ENCODE assay signal across 19 cellular contexts in genomic region chr11:78474451-78474850, GRCh38. TPM values are rescaled to one million over a fixed set of nuclear protein-coding genes. Genes with fewer than 3 reads are reported as not detected.
DNase-seq lines count a peak whose midpoint lies in the region; ATAC-seq and TF ChIP-seq lines count a peak whose summit lies in the region.
"Had no signal": no experiment of that assay in that cellular context is flagged by ENCODE, and none has a peak within 500 bp of the region (broad histone marks: within the 10 kb centered on the region; RNA-seq: fewer than 3 reads in every experiment).

No MANE protein-coding gene starts in this region.

- no peak overlapping the region for H3K27ac Mint-ChIP-seq in progenitor cell of endocrine pancreas
- H3K27ac Mint-ChIP-seq: CD4-positive, CD25-positive, alpha-beta regulatory T cell; GM23338 had no signal

- TF ChIP-seq CTCF in right atrium auricular region (IDR thresholded peaks at IDR 0.05), result no peak
- no peak for TF ChIP-seq CTCF in progenitor cell of endocrine pancreas (IDR thresholded peaks at IDR 0.05; ENCODE audit: unreplicated experiment)

- no peaks in the 10 kb centered on the region for H3K4me1 ChIP-seq in right atrium auricular region
- H3K4me1 ChIP-seq: BE2C had no signal

- H3K4me3 Mint-ChIP-seq in progenitor cell of endocrine pancreas (ENCODE audit: low read depth), result no peak overlapping the region
- H3K4me3 Mint-ChIP-seq: CD4-positive, CD25-positive, alpha-beta regulatory T cell; CD8-positive, alpha-beta memory T cell; GM23338 had no signal

- no peaks in the 10 kb centered on the region for H3K27me3 Mint-ChIP-seq in progenitor cell of endocrine pancreas
- H3K27me3 Mint-ChIP-seq: CD4-positive, CD25-positive, alpha-beta regulatory T cell; CD8-positive, alpha-beta memory T cell had no signal

- DNase-seq in SIG-M5 treated with dmso at 0.1 percent for 504 hours (lab: John Stamatoyannopoulos, UW; ENCODE audit: unreplicated experiment) (peak; percentile 36), SIG-M5 (lab: John Stamatoyannopoulos, UW) (no peak), NCI-H69 (lab: John Stamatoyannopoulos, UW) (peak; percentile 22), epithelial cell of prostate (ENCODE audit: low read depth, low spot score) (no peak), right atrium auricular region (ENCODE audit: low spot score) (no peak), progenitor cell of endocrine pancreas (ENCODE audit: low spot score, unreplicated experiment) (no peak)
- DNase-seq: ACHN; BE2C; C1 segment of cervical spinal cord; Caco-2; CD4-positive, CD25-positive, alpha-beta regulatory T cell; CD8-positive, alpha-beta memory T cell; DMS79 treated with DMSO at 0.1 percent for 48 hours; GF-D8; HCEC 1CT; IMR-90 had no signal

- H3K4me1 Mint-ChIP-seq in progenitor cell of endocrine pancreas (ENCODE audit: low read depth), result peaks cover 13% of the 10 kb centered on the region
- H3K4me1 Mint-ChIP-seq: CD8-positive, alpha-beta memory T cell had no signal

- no peak overlapping the region for H3K4me3 ChIP-seq in right atrium auricular region
- H3K4me3 ChIP-seq: GM23338, K562 had no signal

- peaks cover 24% of the 10 kb centered on the region for H3K36me3 Mint-ChIP-seq in progenitor cell of endocrine pancreas (ENCODE audit: insufficient read depth)

- H3K27me3 ChIP-seq in right atrium auricular region, result no peaks in the 10 kb centered on the region
- H3K27me3 ChIP-seq: BE2C had no signal

- H3K36me3 ChIP-seq in right atrium auricular region, result no peaks in the 10 kb centered on the region

- H3K27ac ChIP-seq in epithelial cell of prostate (peak overlapping the region; percentile 32), right atrium auricular region (no peak overlapping the region)

- H3K9me3 ChIP-seq in right atrium auricular region, result no peaks in the 10 kb centered on the region
- H3K9me3 ChIP-seq: BE2C, Caco-2 had no signal

- no peak for ATAC-seq in HG03565 (IDR thresholded peaks at IDR 0.05; ENCODE audit: unreplicated experiment)
- ATAC-seq: GM23338, K562 had no signal

- no peaks in the 10 kb centered on the region for H3K9me3 Mint-ChIP-seq in progenitor cell of endocrine pancreas (ENCODE audit: low read depth)
- H3K9me3 Mint-ChIP-seq: CD8-positive, alpha-beta memory T cell; GM23338 had no signal

RNA-seq across cellular contexts. Expression of gene GAB2, which starts 56.8 kb away (rescaled TPM):
- total RNA-seq in right atrium auricular region, result 10 to 100 TPM; 22.0 to 33.7 TPM
- total RNA-seq in progenitor cell of endocrine pancreas, result 33.6 and 37.6 TPM in 2 replicates

Comparison
In these comparisons a context has a peak if more than half of its experiments do, and no peak if none do; other contexts are left out.
1. DNase-seq: peak in SIG-M5 treated with dmso at 0.1 percent for 504 hours (single experiment) and NCI-H69 (single experiment); none in SIG-M5 (single experiment), epithelial cell of prostate (single experiment), right atrium auricular region (single experiment) and progenitor cell of endocrine pancreas (single experiment).